2 cellular contexts compared by ENCODE assay signal in genomic region chr17:39132192-39132600, GRCh38.
TF ChIP-seq lines count a peak whose summit lies in the region.

No MANE protein-coding gene starts in this region.

TF ChIP-seq in GM23338, 12 proteins besides CTCF, POLR2A, EP300 and RAD21 (continued from another document):
- TF ChIP-seq, protein P1, sequence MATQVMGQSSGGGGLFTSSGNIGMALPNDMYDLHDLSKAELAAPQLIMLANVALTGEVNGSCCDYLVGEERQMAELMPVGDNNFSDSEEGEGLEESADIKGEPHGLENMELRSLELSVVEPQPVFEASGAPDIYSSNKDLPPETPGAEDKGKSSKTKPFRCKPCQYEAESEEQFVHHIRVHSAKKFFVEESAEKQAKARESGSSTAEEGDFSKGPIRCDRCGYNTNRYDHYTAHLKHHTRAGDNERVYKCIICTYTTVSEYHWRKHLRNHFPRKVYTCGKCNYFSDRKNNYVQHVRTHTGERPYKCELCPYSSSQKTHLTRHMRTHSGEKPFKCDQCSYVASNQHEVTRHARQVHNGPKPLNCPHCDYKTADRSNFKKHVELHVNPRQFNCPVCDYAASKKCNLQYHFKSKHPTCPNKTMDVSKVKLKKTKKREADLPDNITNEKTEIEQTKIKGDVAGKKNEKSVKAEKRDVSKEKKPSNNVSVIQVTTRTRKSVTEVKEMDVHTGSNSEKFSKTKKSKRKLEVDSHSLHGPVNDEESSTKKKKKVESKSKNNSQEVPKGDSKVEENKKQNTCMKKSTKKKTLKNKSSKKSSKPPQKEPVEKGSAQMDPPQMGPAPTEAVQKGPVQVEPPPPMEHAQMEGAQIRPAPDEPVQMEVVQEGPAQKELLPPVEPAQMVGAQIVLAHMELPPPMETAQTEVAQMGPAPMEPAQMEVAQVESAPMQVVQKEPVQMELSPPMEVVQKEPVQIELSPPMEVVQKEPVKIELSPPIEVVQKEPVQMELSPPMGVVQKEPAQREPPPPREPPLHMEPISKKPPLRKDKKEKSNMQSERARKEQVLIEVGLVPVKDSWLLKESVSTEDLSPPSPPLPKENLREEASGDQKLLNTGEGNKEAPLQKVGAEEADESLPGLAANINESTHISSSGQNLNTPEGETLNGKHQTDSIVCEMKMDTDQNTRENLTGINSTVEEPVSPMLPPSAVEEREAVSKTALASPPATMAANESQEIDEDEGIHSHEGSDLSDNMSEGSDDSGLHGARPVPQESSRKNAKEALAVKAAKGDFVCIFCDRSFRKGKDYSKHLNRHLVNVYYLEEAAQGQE (IDR thresholded peaks at IDR 0.05; ENCODE audit: unreplicated experiment): no peak
- TF ChIP-seq ETS1 (IDR thresholded peaks at IDR 0.05) (no peak), NANOG (IDR thresholded peaks at IDR 0.05; ENCODE audit: borderline replicate concordance) (no peak), EZH2 (IDR thresholded peaks at IDR 0.05; ENCODE audit: low read depth, unreplicated experiment) (no peak), ZNF114 (CRISPR knock-in tag; IDR thresholded peaks at IDR 0.05) (no peak), JUNB (IDR thresholded peaks at IDR 0.05; ENCODE audit: unreplicated experiment) (no peak), ZNF331 (CRISPR knock-in tag; IDR thresholded peaks at IDR 0.05; ENCODE audit: low read depth) (no peak), STAT1 (IDR thresholded peaks at IDR 0.05; ENCODE audit: unreplicated experiment) (no peak), EZH2phosphoT487 (IDR thresholded peaks at IDR 0.05; ENCODE audit: unreplicated experiment) (no peak), CREB1 (CRISPR knock-in tag; IDR thresholded peaks at IDR 0.05; ENCODE audit: low read depth) (no peak)
- TF ChIP-seq, protein P2, sequence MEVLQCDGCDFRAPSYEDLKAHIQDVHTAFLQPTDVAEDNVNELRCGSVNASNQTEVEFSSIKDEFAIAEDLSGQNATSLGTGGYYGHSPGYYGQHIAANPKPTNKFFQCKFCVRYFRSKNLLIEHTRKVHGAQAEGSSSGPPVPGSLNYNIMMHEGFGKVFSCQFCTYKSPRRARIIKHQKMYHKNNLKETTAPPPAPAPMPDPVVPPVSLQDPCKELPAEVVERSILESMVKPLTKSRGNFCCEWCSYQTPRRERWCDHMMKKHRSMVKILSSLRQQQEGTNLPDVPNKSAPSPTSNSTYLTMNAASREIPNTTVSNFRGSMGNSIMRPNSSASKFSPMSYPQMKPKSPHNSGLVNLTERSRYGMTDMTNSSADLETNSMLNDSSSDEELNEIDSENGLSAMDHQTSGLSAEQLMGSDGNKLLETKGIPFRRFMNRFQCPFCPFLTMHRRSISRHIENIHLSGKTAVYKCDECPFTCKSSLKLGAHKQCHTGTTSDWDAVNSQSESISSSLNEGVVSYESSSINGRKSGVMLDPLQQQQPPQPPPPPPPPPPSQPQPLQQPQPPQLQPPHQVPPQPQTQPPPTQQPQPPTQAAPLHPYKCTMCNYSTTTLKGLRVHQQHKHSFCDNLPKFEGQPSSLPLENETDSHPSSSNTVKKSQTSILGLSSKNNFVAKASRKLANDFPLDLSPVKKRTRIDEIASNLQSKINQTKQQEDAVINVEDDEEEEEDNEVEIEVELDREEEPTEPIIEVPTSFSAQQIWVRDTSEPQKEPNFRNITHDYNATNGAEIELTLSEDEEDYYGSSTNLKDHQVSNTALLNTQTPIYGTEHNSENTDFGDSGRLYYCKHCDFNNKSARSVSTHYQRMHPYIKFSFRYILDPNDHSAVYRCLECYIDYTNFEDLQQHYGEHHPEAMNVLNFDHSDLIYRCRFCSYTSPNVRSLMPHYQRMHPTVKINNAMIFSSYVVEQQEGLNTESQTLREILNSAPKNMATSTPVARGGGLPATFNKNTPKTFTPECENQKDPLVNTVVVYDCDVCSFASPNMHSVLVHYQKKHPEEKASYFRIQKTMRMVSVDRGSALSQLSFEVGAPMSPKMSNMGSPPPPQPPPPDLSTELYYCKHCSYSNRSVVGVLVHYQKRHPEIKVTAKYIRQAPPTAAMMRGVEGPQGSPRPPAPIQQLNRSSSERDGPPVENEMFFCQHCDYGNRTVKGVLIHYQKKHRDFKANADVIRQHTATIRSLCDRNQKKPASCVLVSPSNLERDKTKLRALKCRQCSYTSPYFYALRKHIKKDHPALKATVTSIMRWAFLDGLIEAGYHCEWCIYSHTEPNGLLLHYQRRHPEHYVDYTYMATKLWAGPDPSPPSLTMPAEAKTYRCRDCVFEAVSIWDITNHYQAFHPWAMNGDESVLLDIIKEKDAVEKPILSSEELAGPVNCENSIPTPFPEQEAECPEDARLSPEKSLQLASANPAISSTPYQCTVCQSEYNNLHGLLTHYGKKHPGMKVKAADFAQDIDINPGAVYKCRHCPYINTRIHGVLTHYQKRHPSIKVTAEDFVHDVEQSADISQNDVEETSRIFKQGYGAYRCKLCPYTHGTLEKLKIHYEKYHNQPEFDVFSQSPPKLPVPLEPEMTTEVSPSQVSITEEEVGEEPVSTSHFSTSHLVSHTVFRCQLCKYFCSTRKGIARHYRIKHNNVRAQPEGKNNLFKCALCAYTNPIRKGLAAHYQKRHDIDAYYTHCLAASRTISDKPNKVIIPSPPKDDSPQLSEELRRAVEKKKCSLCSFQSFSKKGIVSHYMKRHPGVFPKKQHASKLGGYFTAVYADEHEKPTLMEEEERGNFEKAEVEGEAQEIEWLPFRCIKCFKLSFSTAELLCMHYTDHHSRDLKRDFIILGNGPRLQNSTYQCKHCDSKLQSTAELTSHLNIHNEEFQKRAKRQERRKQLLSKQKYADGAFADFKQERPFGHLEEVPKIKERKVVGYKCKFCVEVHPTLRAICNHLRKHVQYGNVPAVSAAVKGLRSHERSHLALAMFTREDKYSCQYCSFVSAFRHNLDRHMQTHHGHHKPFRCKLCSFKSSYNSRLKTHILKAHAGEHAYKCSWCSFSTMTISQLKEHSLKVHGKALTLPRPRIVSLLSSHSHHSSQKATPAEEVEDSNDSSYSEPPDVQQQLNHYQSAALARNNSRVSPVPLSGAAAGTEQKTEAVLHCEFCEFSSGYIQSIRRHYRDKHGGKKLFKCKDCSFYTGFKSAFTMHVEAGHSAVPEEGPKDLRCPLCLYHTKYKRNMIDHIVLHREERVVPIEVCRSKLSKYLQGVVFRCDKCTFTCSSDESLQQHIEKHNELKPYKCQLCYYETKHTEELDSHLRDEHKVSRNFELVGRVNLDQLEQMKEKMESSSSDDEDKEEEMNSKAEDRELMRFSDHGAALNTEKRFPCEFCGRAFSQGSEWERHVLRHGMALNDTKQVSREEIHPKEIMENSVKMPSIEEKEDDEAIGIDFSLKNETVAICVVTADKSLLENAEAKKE (CRISPR knock-in tag; IDR thresholded peaks at IDR 0.05): no peak

TF ChIP-seq in WTC11, 78 proteins besides CTCF, POLR2A, EP300 and RAD21 (continued from another document):
- TF ChIP-seq, protein P3, sequence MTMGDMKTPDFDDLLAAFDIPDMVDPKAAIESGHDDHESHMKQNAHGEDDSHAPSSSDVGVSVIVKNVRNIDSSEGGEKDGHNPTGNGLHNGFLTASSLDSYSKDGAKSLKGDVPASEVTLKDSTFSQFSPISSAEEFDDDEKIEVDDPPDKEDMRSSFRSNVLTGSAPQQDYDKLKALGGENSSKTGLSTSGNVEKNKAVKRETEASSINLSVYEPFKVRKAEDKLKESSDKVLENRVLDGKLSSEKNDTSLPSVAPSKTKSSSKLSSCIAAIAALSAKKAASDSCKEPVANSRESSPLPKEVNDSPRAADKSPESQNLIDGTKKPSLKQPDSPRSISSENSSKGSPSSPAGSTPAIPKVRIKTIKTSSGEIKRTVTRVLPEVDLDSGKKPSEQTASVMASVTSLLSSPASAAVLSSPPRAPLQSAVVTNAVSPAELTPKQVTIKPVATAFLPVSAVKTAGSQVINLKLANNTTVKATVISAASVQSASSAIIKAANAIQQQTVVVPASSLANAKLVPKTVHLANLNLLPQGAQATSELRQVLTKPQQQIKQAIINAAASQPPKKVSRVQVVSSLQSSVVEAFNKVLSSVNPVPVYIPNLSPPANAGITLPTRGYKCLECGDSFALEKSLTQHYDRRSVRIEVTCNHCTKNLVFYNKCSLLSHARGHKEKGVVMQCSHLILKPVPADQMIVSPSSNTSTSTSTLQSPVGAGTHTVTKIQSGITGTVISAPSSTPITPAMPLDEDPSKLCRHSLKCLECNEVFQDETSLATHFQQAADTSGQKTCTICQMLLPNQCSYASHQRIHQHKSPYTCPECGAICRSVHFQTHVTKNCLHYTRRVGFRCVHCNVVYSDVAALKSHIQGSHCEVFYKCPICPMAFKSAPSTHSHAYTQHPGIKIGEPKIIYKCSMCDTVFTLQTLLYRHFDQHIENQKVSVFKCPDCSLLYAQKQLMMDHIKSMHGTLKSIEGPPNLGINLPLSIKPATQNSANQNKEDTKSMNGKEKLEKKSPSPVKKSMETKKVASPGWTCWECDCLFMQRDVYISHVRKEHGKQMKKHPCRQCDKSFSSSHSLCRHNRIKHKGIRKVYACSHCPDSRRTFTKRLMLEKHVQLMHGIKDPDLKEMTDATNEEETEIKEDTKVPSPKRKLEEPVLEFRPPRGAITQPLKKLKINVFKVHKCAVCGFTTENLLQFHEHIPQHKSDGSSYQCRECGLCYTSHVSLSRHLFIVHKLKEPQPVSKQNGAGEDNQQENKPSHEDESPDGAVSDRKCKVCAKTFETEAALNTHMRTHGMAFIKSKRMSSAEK (CRISPR knock-in tag; IDR thresholded peaks at IDR 0.05; ENCODE audit: borderline replicate concordance): no peak
- TF ChIP-seq TCF7 (CRISPR knock-in tag; IDR thresholded peaks at IDR 0.05; ENCODE audit: low read depth): no peak
- no peak for TF ChIP-seq CREB1 (CRISPR knock-in tag; IDR thresholded peaks at IDR 0.05)
- TF ChIP-seq PRDM15 (CRISPR knock-in tag; IDR thresholded peaks at IDR 0.05): no peak
- TF ChIP-seq ZNF263 (CRISPR knock-in tag; IDR thresholded peaks at IDR 0.05; ENCODE audit: low read depth): no peak
TF ChIP-seq in WTC11: peak in this region for 0.
